Comparison of ENCODE assay signal across 36 cellular contexts in the genomic region with DNA sequence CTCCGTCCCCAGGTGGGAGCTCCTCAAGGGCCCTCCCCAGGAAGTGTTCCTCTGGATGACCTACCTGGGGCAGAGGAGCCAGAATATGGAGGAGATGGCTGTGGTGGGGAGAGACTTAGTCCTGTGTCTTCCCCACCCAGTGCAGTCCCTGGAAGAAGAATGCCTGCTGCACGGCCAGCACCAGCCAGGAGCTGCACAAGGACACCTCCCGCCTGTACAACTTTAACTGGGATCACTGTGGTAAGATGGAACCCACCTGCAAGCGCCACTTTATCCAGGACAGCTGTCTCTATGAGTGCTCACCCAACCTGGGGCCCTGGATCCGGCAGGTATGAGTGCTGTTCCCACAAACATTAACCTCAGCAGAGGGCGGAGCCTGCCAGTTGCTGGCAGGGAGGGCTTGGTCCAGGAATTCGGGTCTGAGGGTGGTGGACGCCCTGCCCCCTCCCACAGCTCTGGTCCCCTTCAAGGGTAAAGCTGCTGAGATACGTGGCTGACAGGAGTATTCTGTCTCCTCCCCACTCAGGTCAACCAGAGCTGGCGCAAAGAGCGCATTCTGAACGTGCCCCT. TPM values are rescaled to one million over a fixed set of nuclear protein-coding genes. Genes with fewer than 3 reads are reported as not detected.
"Had no signal": no experiment of that assay in that cellular context is flagged by ENCODE, and none has a peak within 500 bp of the region (broad histone marks: within the 10 kb centered on the region; RNA-seq: fewer than 3 reads in every experiment).

No MANE protein-coding gene starts in this region.

- H3K27me3 ChIP-seq: adrenal gland, Peyer's patch had no signal

- H3K4me2 ChIP-seq: KMS-11 had no signal

- H3K27ac ChIP-seq: adrenal gland, KMS-11, Peyer's patch, VCaP had no signal

- ATAC-seq: activated naive CD4-positive, alpha-beta T cell treated with anti-CD3 and anti-CD28 coated beads, Interleukin-2, amount 50 U/mL, for 72 hours; activated T-cell treated with anti-CD3 and anti-CD28 coated beads, Interleukin-2, amount 50 U/mL, for 4 hours; PC-3 had no signal

- H3K4me1 ChIP-seq: adrenal gland, Peyer's patch had no signal

- DNase-seq: activated B cell treated with CpG ODN at 0.5 μM for 24 hours; activated CD4-positive, alpha-beta memory T cell treated with anti-CD3 and anti-CD28 coated beads for 36 hours; activated CD4-positive, alpha-beta T cell treated with anti-CD3 and anti-CD28 coated beads for 4 hours; activated CD4-positive, alpha-beta T cell treated with anti-CD3 and anti-CD28 coated beads, Interleukin-2, amount 50 U/mL, for 1 hour; activated CD4-positive, CD25-positive, alpha-beta regulatory T cell treated with anti-CD3 and anti-CD28 coated beads, Interleukin-2, amount 50 U/mL, for 72 hours; activated CD8-positive, alpha-beta memory T cell treated with anti-CD3 and anti-CD28 coated beads, Interleukin-2, amount 50 U/mL, for 4 hours; activated gamma-delta T cell treated with Interleukin-2 at 50 U/mL for 16 hours; activated naive CD4-positive, alpha-beta T cell treated with anti-CD3 and anti-CD28 coated beads for 36 hours; activated T-cell treated with anti-CD3 and anti-CD28 coated beads for 4 hours; activated T-cell treated with anti-CD3 and anti-CD28 coated beads, Interleukin-2, amount 50 U/mL, for 4 hours; anterior cingulate cortex; caudate nucleus; MM.1S; MV-4-11; NCI-H1092; NCI-H1436 treated with DMSO at 0.1 percent for 48 hours; NCI-H1694 treated with DMSO at 0.1 percent for 48 hours; NCI-H2029; NCI-H345; NCI-H524 treated with DMSO at 0.1 percent for 48 hours; PC-3; Peyer's patch; Right ventricle myocardium superior; RPMI8226; SW 1271; T-helper 1 cell; T-helper 2 cell; T-helper 9 cell had no signal

- FAIRE-seq: bronchial epithelial cell had no signal

- H3K4me3 ChIP-seq: adrenal gland, Peyer's patch had no signal

- H3K36me3 ChIP-seq: adrenal gland, Peyer's patch had no signal

- H3K9me3 ChIP-seq: adrenal gland, Peyer's patch had no signal

- H3K9ac ChIP-seq: KMS-11 had no signal

RNA-seq across cellular contexts. Expression of a gene that starts 3.4 kb away (rescaled TPM):
- total RNA-seq: activated B cell treated with CpG ODN at 0.5 μM for 24 hours; activated CD4-positive, alpha-beta memory T cell treated with anti-CD3 and anti-CD28 coated beads for 36 hours; activated naive CD4-positive, alpha-beta T cell treated with anti-CD3 and anti-CD28 coated beads for 36 hours; activated naive CD4-positive, alpha-beta T cell treated with anti-CD3 and anti-CD28 coated beads, Interleukin-2, amount 50 U/mL, for 72 hours; activated T-cell treated with anti-CD3 and anti-CD28 coated beads, Interleukin-2, amount 50 U/mL, for 4 hours; activated T-helper 1 cell treated with anti-CD3 and anti-CD28 coated beads, Interleukin-12 subunit alpha, Interleukin-12 subunit beta, Interleukin-2, Interleukin-4 antibody, amounts not matched to agents 30 ng/mL and 10 ng/mL and 1 ng/mL, durations not matched to agents 14 hours and 24 hours and 36 hours; LHCN-M2; NCI-H460; PC-3; Peyer's patch had no signal

RNA-seq across cellular contexts. Expression of a gene that starts 33.2 kb away (rescaled TPM):
- total RNA-seq: activated B cell treated with CpG ODN at 0.5 μM for 24 hours; activated CD4-positive, alpha-beta memory T cell treated with anti-CD3 and anti-CD28 coated beads for 36 hours; activated naive CD4-positive, alpha-beta T cell treated with anti-CD3 and anti-CD28 coated beads for 36 hours; activated naive CD4-positive, alpha-beta T cell treated with anti-CD3 and anti-CD28 coated beads, Interleukin-2, amount 50 U/mL, for 72 hours; activated T-cell treated with anti-CD3 and anti-CD28 coated beads, Interleukin-2, amount 50 U/mL, for 4 hours; activated T-helper 1 cell treated with anti-CD3 and anti-CD28 coated beads, Interleukin-12 subunit alpha, Interleukin-12 subunit beta, Interleukin-2, Interleukin-4 antibody, amounts not matched to agents 30 ng/mL and 10 ng/mL and 1 ng/mL, durations not matched to agents 14 hours and 24 hours and 36 hours; adrenal gland; bronchial epithelial cell; LHCN-M2; NCI-H460; PC-3; Peyer's patch; Right ventricle myocardium superior had no signal
- polyA plus RNA-seq: adrenal gland had no signal

RNA-seq across cellular contexts. Expression of a gene that starts 53.0 kb away (rescaled TPM):
- total RNA-seq: activated B cell treated with CpG ODN at 0.5 μM for 24 hours; activated CD4-positive, alpha-beta memory T cell treated with anti-CD3 and anti-CD28 coated beads for 36 hours; activated naive CD4-positive, alpha-beta T cell treated with anti-CD3 and anti-CD28 coated beads for 36 hours; activated naive CD4-positive, alpha-beta T cell treated with anti-CD3 and anti-CD28 coated beads, Interleukin-2, amount 50 U/mL, for 72 hours; activated T-helper 1 cell treated with anti-CD3 and anti-CD28 coated beads, Interleukin-12 subunit alpha, Interleukin-12 subunit beta, Interleukin-2, Interleukin-4 antibody, amounts not matched to agents 30 ng/mL and 10 ng/mL and 1 ng/mL, durations not matched to agents 14 hours and 24 hours and 36 hours; NCI-H460; Peyer's patch had no signal
